Comparison of ENCODE assay signal across 8 cellular contexts in genomic region chr15:80989518-80990478, GRCh38. TPM values are rescaled to one million over a fixed set of nuclear protein-coding genes. Genes with fewer than 3 reads are reported as not detected.
A peak's percentile ranks its signal among the peaks of the same experiment; 100 is the strongest.
DNase-seq lines count a peak whose midpoint lies in the region; ATAC-seq and TF ChIP-seq lines count a peak whose summit lies in the region.

MESD (minus strand) TSS chr15:80989819; CDS start chr15:80989791, 28 bp downstream.

- H3K36me3 ChIP-seq in osteoblast (ENCODE audit: insufficient read depth, low read length) = no peaks in the 10 kb centered on the region
- H3K36me3 ChIP-seq in testis (ENCODE audit: low read depth, missing control alignments) = no peaks in the 10 kb centered on the region

- peak; percentile 80 for DNase-seq in GM12864 (ENCODE audit: low read depth)
- DNase-seq in NCI-H1105 treated with DMSO at 0.1 percent for 48 hours (lab: John Stamatoyannopoulos, UW) = peak; percentile 82
- peak; percentile 92 for DNase-seq in SKM-1 treated with dmso at 0.1 percent for 144 hours (lab: John Stamatoyannopoulos, UW; ENCODE audit: unreplicated experiment)
- DNase-seq in glomerular visceral epithelial cell (ENCODE audit: extremely low spot score) = peak; percentile 97
- DNase-seq in osteoblast (ENCODE audit: insufficient read length, low spot score, missing footprints) = peak; percentile 97
- peak; percentile 99 for DNase-seq in testis

- H3K4me3 Mint-ChIP-seq in activated naive CD8-positive, alpha-beta T cell = peak within 1 kb of the TSS; percentile 95

- H3K27ac Mint-ChIP-seq in activated naive CD8-positive, alpha-beta T cell = peak within 1 kb of the TSS; percentile 98

- H3K9me3 ChIP-seq in osteoblast (ENCODE audit: low read depth, low read length) = no peaks in the 10 kb centered on the region
- H3K9me3 ChIP-seq in testis = no peaks in the 10 kb centered on the region

- TF ChIP-seq CTCF in GM12864 (IDR thresholded peaks at IDR 0.05; ENCODE audit: low read depth, low read length, missing control alignments) (no peak), osteoblast (IDR thresholded peaks at IDR 0.05; ENCODE audit: extremely low read depth, low read depth, low read length) (no peak), testis (IDR thresholded peaks at IDR 0.05) (no peak)

- peaks cover 4% of the 10 kb centered on the region for H3K36me3 Mint-ChIP-seq in activated naive CD8-positive, alpha-beta T cell

- H3K4me3 ChIP-seq in GM12864 (ENCODE audit: low read depth, low read length) (peak within 1 kb of the TSS; percentile 98), osteoblast (ENCODE audit: insufficient read depth, low read length) (peak within 1 kb of the TSS; percentile 92), testis (peak within 1 kb of the TSS; percentile 80 to 83)

- H3K27me3 ChIP-seq in osteoblast (ENCODE audit: insufficient read depth, low read length) (no peaks in the 10 kb centered on the region), testis (no peaks in the 10 kb centered on the region)

- WGBS in testis, 2 donors = 1% methylated on average over 57 to 61 of the region's 63 CpGs

- H3K27me3 Mint-ChIP-seq in activated naive CD8-positive, alpha-beta T cell = no peaks in the 10 kb centered on the region

- H3K4me2 ChIP-seq in osteoblast (ENCODE audit: insufficient read depth, low read length) = peak within 1 kb of the TSS; percentile 98

- peaks cover 24% of the 10 kb centered on the region for H4K20me1 ChIP-seq in osteoblast (ENCODE audit: insufficient read depth, low read length)

- no peaks in the 10 kb centered on the region for H3K9me3 Mint-ChIP-seq in activated naive CD8-positive, alpha-beta T cell (ENCODE audit: low read depth)

- H2AFZ ChIP-seq in osteoblast (ENCODE audit: low read length) = peak within 1 kb of the TSS; percentile 91

- intact Hi-C loops in testis (cut with DNase I; ENCODE audit: low total_unique reads) = no loop called here

- peaks cover 31% of the 10 kb centered on the region for H3K4me1 ChIP-seq in osteoblast (ENCODE audit: insufficient read depth, low read length)
- peaks cover 10% of the 10 kb centered on the region for H3K4me1 ChIP-seq in testis

- H3K4me1 Mint-ChIP-seq in activated naive CD8-positive, alpha-beta T cell (ENCODE audit: low read depth) = peaks cover 53% of the 10 kb centered on the region

- peak; percentile 97 for ATAC-seq in HG02678 (IDR thresholded peaks at IDR 0.05; ENCODE audit: unreplicated experiment)

- H3K27ac ChIP-seq in osteoblast (ENCODE audit: low read depth, low read length) (peak within 1 kb of the TSS; percentile 91), testis (peak within 1 kb of the TSS; percentile 81 to 97)

- TF ChIP-seq POLR2A in testis (IDR thresholded peaks at IDR 0.05) = peak; percentile 72

- H3K79me2 ChIP-seq in osteoblast (ENCODE audit: insufficient read depth, low read length) = peaks cover 47% of the 10 kb centered on the region

RNA-seq across cellular contexts. Expression of gene MESD, which starts in this region (rescaled TPM):
- total RNA-seq in osteoblast = 16.6 and 18.6 TPM in 2 replicates
- total RNA-seq in testis = 10 to 100 TPM; 38.5 to 39.8 TPM
- polyA plus RNA-seq in testis (ENCODE audit: insufficient read depth, low read depth, low replicate concordance) = 26.0 TPM

Comparison
In these comparisons a context has a peak if more than half of its experiments do, and no peak if none do; other contexts are left out.
1. Peak in every context shown above with its lines: DNase-seq, ATAC-seq, H3K4me3 ChIP-seq and H3K27ac ChIP-seq.